Comparison of ENCODE assay signal across 14 cellular contexts in the genomic region with DNA sequence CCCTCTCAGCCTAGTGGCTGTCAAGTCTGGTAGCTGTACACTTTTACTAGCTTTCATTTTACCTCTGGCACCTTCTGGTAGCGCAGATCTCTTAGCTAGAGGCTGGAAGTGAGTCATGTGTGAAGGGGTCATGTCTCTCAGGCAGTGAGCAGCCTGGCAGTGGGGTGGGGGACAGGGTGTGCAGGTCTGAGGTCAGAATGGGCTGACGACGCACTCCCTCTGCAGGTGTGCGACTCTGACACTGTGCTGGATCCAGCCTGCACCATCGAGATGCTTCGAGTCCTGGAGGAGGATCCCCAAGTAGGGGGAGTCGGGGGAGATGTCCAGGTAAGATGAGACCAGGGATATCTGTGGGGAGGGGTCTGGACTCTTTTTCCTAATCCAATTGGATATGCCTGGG. TPM values are rescaled to one million over a fixed set of nuclear protein-coding genes. Genes with fewer than 3 reads are reported as not detected.
DNase-seq lines count a peak whose midpoint lies in the region; ATAC-seq and TF ChIP-seq lines count a peak whose summit lies in the region.
"Had no signal": no experiment of that assay in that cellular context is flagged by ENCODE, and none has a peak within 500 bp of the region (broad histone marks: within the 10 kb centered on the region; RNA-seq: fewer than 3 reads in every experiment).

No MANE protein-coding gene starts in this region.

- POLR2A ChIA-PET in PC-3 (lab: Charles Lee; ENCODE audit: unreplicated experiment) = no interaction called here

- peaks cover 15% of the 10 kb centered on the region for H3F3A ChIP-seq in PC-3 (ENCODE audit: low read length, unreplicated experiment)

- H3K27me3 ChIP-seq in heart right ventricle = peaks cover 0 to 7% (median 0%) of the 10 kb centered on the region in 7 donors
- H3K27me3 ChIP-seq in PC-3 (ENCODE audit: low read length) = no peaks in the 10 kb centered on the region
- H3K27me3 ChIP-seq: MG63 had no signal

- no TSS peak for BruUV-seq in PC-3 (replicated peaks; lab: Mats Ljungman, UMichigan)

- H3K36me3 ChIP-seq in heart right ventricle = peaks cover 0 to 68% (median 9%) of the 10 kb centered on the region in 9 donors
- peaks cover 66% of the 10 kb centered on the region for H3K36me3 ChIP-seq in PC-3 (ENCODE audit: low read depth, low read length)

- H3K4me3 ChIP-seq in heart right ventricle (no peak overlapping the region), PC-3 (ENCODE audit: low read length) (no peak overlapping the region)
- H3K4me3 ChIP-seq: BLaER1 treated with 17β-estradiol and CSF1 and Interleukin-3, amounts not matched to agents 10 nM and 100 nM; MG63 had no signal

- ATAC-seq in heart right ventricle (no peak), PC-3 (peak; percentile 0; the same call in 1 of the 2 replicates), GM18867 (IDR thresholded peaks at IDR 0.05; ENCODE audit: unreplicated experiment) (no peak)

- H3K79me2 ChIP-seq in PC-3 (ENCODE audit: low read length) = peaks cover 33% of the 10 kb centered on the region

- intact Hi-C loops in cardiac septum (cut with DNase I) = loop anchor here (5.0 kb wide), 1 partner anchor 266 kb away; no protein-coding TSS in a partner anchor
- intact Hi-C loops in heart right ventricle (cut with DNase I) = loop anchor here in 4 of 10 donors (5.0 to 10.0 kb wide), 4 partner anchors 118 to 601 kb away; partner anchors contain the start of gene TANGO6 (in 1 of the 4)
- intact Hi-C loops in PC-3 (cut with micrococcal nuclease) = no loop called here

- H3K9me3 ChIP-seq in heart right ventricle (no peaks in the 10 kb centered on the region), PC-3 (ENCODE audit: low read length) (no peaks in the 10 kb centered on the region)
- H3K9me3 ChIP-seq: BLaER1 treated with 17β-estradiol and CSF1 and Interleukin-3, amounts not matched to agents 10 nM and 100 nM; MG63 had no signal

- TF ChIP-seq CTCF in heart right ventricle (IDR thresholded peaks at IDR 0.05) (no peak), PC-3 (conservative IDR thresholded peaks at IDR 0.05; ENCODE audit: low read depth, low read length) (no peak)

- no peak overlapping the region for H2AFZ ChIP-seq in PC-3 (ENCODE audit: low read length)

- H4K20me1 ChIP-seq in PC-3 (ENCODE audit: low read length) = peaks cover 33% of the 10 kb centered on the region

- H3K9ac ChIP-seq in PC-3 (ENCODE audit: low read length) = no peak overlapping the region
- H3K9ac ChIP-seq: BLaER1 treated with 17β-estradiol and CSF1 and Interleukin-3, amounts not matched to agents 10 nM and 100 nM had no signal

- H3K4me2 ChIP-seq in PC-3 (ENCODE audit: low read length) = no peak overlapping the region

- no peaks in the 10 kb centered on the region for H3K9me2 ChIP-seq in PC-3 (replicated peaks; ENCODE audit: low read length)

- H3K27ac ChIP-seq in heart right ventricle (no peak overlapping the region), PC-3 (ENCODE audit: low read length) (no peak overlapping the region)
- H3K27ac ChIP-seq: HL-60 had no signal

- peaks cover 6 to 50% (median 21%) of the 10 kb centered on the region in 9 donors for H3K4me1 ChIP-seq in heart right ventricle
- H3K4me1 ChIP-seq in PC-3 (ENCODE audit: insufficient read depth, low read length) = peaks cover 31% of the 10 kb centered on the region

- CTCF ChIA-PET in PC-3 (lab: Charles Lee) = no interaction called here

- WGBS in heart right ventricle, 2 donors = 95 to 98% methylated on average over 7 of the region's 7 CpGs

- DNase-seq in cardiac septum (ENCODE audit: low spot score) = peak; percentile 57
- DNase-seq in heart right ventricle = no peak
- DNase-seq in PC-3 = no peak
- peak; percentile 27 for DNase-seq in left kidney (ENCODE audit: low read depth, low spot score)
- DNase-seq in SKM-1 treated with dmso at 0.1 percent for 144 hours (lab: John Stamatoyannopoulos, UW; ENCODE audit: unreplicated experiment) = no peak
- DNase-seq in activated T-cell treated with anti-CD3 and anti-CD28 coated beads, Interleukin-2, amount 50 U/mL, for 48 hours = no peak
- DNase-seq: HCEC 1CT, NCI-H1048, NCI-H345, NCI-H524 treated with DMSO at 0.1 percent for 48 hours had no signal

RNA-seq across cellular contexts. Expression of gene HAS3, which starts 7.8 kb away (rescaled TPM):
- 0.38 TPM for total RNA-seq in cardiac septum
- total RNA-seq in heart right ventricle = 1 to 10 TPM in 1 of 10 donors, under 1 TPM in 9; 0.15 to 1.8 (median 0.38) TPM
- polyA plus RNA-seq in heart right ventricle = under 1 TPM; 0.22 to 0.65 TPM
- 92.5 and 153 TPM in 2 replicates for total RNA-seq in PC-3 (2014; rRNA removed)

RNA-seq across cellular contexts. Expression of gene CHTF8, which starts 19.2 kb away (rescaled TPM):
- 43.2 TPM for total RNA-seq in cardiac septum
- 10 to 100 TPM; 46.1 to 80.6 (median 55.6) TPM for total RNA-seq in heart right ventricle
- polyA plus RNA-seq in heart right ventricle = 10 to 100 TPM; 17.2 to 38.0 TPM
- 45.9 and 54.7 TPM in 2 replicates for total RNA-seq in PC-3 (2014; rRNA removed)

RNA-seq across cellular contexts. Expression of gene UTP4, which starts 19.2 kb away (rescaled TPM):
- total RNA-seq in cardiac septum (25.6 TPM), heart right ventricle (10 to 100 TPM; 19.1 to 32.8 (median 26.8) TPM), PC-3 (2014; rRNA removed) (26.4 and 26.9 TPM in 2 replicates)
- 10 to 100 TPM; 13.0 to 22.8 TPM for polyA plus RNA-seq in heart right ventricle

Comparison
In these comparisons a context has a peak if more than half of its experiments do, and no peak if none do; other contexts are left out.
1. DNase-seq: peak in cardiac septum (single experiment) and left kidney (single experiment); none in heart right ventricle (0 of 2), PC-3 (single experiment), SKM-1 treated with dmso at 0.1 percent for 144 hours (single experiment) and activated T-cell treated with anti-CD3 and anti-CD28 coated beads, Interleukin-2, amount 50 U/mL, for 48 hours (0 of 2).
2. RNA of gene HAS3, which starts 7.8 kb away (total RNA-seq): 92.5 to 153 TPM in PC-3; 0.15 to 1.8 TPM in heart right ventricle and 0.38 TPM in cardiac septum (single experiment); every median in the first group is over 10 times any median in the second.